Comparison of ENCODE assay signal across 8 cellular contexts in the genomic region with DNA sequence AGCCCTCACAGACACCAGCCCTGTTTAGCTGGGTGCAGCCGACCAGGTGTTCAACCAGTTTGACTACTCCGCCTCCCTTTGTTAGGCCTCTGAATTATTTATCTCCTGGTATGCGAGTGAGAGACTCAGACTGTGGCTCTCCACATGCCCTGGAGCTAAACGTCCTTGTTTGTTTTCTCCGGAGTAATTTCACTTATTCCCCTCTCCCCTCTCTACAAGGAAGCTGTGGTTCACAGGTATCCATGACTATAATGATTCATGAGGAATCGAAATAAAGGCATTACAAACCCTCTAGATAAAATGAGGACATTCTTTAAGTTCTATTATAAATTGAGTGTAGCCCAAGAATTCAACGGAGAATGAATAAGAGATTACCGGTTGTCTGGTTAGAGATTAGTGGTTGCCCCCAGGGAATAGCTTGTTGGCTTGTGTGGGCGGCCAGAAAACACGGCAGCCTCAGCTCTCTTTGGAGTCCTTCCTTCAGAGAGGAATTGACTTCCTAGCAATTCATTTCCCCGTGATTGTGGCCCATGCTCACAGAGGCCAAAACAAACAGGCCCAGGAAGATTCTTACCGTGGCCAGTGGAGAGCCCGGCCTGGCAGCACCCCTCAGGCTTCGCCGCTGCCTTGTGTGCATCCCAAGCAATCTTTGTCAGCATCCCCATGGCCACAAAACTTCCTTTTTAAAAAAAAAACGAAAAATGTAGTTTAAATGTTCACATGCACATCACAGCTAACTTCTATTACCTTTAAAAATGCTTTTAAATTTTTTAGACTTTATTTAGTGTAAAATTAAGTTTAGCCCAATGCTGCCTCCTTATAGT.
A peak's percentile ranks its signal among the peaks of the same experiment; 100 is the strongest.
DNase-seq lines count a peak whose midpoint lies in the region; ATAC-seq and TF ChIP-seq lines count a peak whose summit lies in the region.
"Had no signal": no experiment of that assay in that cellular context is flagged by ENCODE, and none has a peak within 500 bp of the region (broad histone marks: within the 10 kb centered on the region; RNA-seq: fewer than 3 reads in every experiment).

No MANE protein-coding gene starts in this region.

- POLR2A ChIA-PET in naive thymus-derived CD4-positive, alpha-beta T cell (lab: Charles Lee), result no interaction called here

- no peak for TF ChIP-seq POLR2A in suprapubic skin (IDR thresholded peaks at IDR 0.05)

- H3K9me3 ChIP-seq in suprapubic skin, result no peaks in the 10 kb centered on the region
- H3K9me3 ChIP-seq in naive thymus-derived CD4-positive, alpha-beta T cell (ENCODE audit: control insufficient read depth in 2 of 3, low read length in 3 of 3), result no peaks in the 10 kb centered on the region

- H3K27ac ChIP-seq in suprapubic skin, result peak overlapping the region; percentile 89
- no peak overlapping the region for H3K27ac ChIP-seq in naive thymus-derived CD4-positive, alpha-beta T cell (ENCODE audit: low read depth, low read length)

- H3K4me3 Mint-ChIP-seq in naive thymus-derived CD4-positive, alpha-beta T cell, result no peak overlapping the region
- no peak overlapping the region for H3K4me3 Mint-ChIP-seq in activated naive CD4-positive, alpha-beta T cell treated with anti-CD3 and anti-CD28 coated beads for 36 hours
- H3K4me3 Mint-ChIP-seq: activated B cell treated with CpG ODN at 0.5 μM for 24 hours had no signal

- intact Hi-C loops in naive thymus-derived CD4-positive, alpha-beta T cell (cut with micrococcal nuclease), result no loop called here
- intact Hi-C loops in activated naive CD4-positive, alpha-beta T cell treated with anti-CD3 and anti-CD28 coated beads for 36 hours (cut with micrococcal nuclease), result no loop called here

- H3K27me3 Mint-ChIP-seq in naive thymus-derived CD4-positive, alpha-beta T cell, result peaks cover 0 to 6% (median 0%) of the 10 kb centered on the region in 5 donors
- H3K27me3 Mint-ChIP-seq in activated naive CD4-positive, alpha-beta T cell treated with anti-CD3 and anti-CD28 coated beads for 36 hours (ENCODE audit: low read depth), result no peaks in the 10 kb centered on the region
- H3K27me3 Mint-ChIP-seq: activated B cell treated with CpG ODN at 0.5 μM for 24 hours had no signal

- ATAC-seq in naive thymus-derived CD4-positive, alpha-beta T cell, result no peak
- no peak for ATAC-seq in GM21390 (IDR thresholded peaks at IDR 0.05; ENCODE audit: unreplicated experiment)

- H3K36me3 ChIP-seq in suprapubic skin, result no peaks in the 10 kb centered on the region
- no peaks in the 10 kb centered on the region for H3K36me3 ChIP-seq in naive thymus-derived CD4-positive, alpha-beta T cell (ENCODE audit: control insufficient read depth in 2 of 3, insufficient read depth in 3 of 3, low read length in 3 of 3)

- no peak for TF ChIP-seq CTCF in suprapubic skin (IDR thresholded peaks at IDR 0.05)

- in situ Hi-C loops in SK-MEL-5 (cut with HindIII; ENCODE audit: low pct_unique_long_range_greater_than_20kb, low sequenced_read_pairs), result no loop called here

- no peaks in the 10 kb centered on the region for H3K36me3 Mint-ChIP-seq in naive thymus-derived CD4-positive, alpha-beta T cell
- no peaks in the 10 kb centered on the region for H3K36me3 Mint-ChIP-seq in activated naive CD4-positive, alpha-beta T cell treated with anti-CD3 and anti-CD28 coated beads for 36 hours (ENCODE audit: low read depth)

- peak overlapping the region; percentile 12 for H3K4me3 ChIP-seq in suprapubic skin
- H3K4me3 ChIP-seq in naive thymus-derived CD4-positive, alpha-beta T cell (ENCODE audit: low read length), result no peak overlapping the region

- H3K4me1 Mint-ChIP-seq in naive thymus-derived CD4-positive, alpha-beta T cell, result peaks cover 0 to 7% (median 6%) of the 10 kb centered on the region in 7 donors
- H3K4me1 Mint-ChIP-seq in activated naive CD4-positive, alpha-beta T cell treated with anti-CD3 and anti-CD28 coated beads for 36 hours (ENCODE audit: low read depth), result no peaks in the 10 kb centered on the region

- TF ChIP-seq EP300 in suprapubic skin (IDR thresholded peaks at IDR 0.05), result no peak

- no peaks in the 10 kb centered on the region for H3K9me3 Mint-ChIP-seq in naive thymus-derived CD4-positive, alpha-beta T cell
- H3K9me3 Mint-ChIP-seq in activated naive CD4-positive, alpha-beta T cell treated with anti-CD3 and anti-CD28 coated beads for 36 hours, result no peaks in the 10 kb centered on the region
- H3K9me3 Mint-ChIP-seq: activated B cell treated with CpG ODN at 0.5 μM for 24 hours had no signal

- DNase-seq in HT-29 (ENCODE audit: low spot score) (peak; percentile 93), SK-MEL-5 (ENCODE audit: low read depth, low spot score) (peak; percentile 85), iPS DF 4.7 (ENCODE audit: extremely low read depth, low spot score) (peak; percentile 68), suprapubic skin (ENCODE audit: low spot score in 2 of 2) (no peak)
- no peak for DNase-seq in naive thymus-derived CD4-positive, alpha-beta T cell
- no peak for DNase-seq in activated naive CD4-positive, alpha-beta T cell treated with anti-CD3 and anti-CD28 coated beads for 36 hours
- DNase-seq: activated B cell treated with CpG ODN at 0.5 μM for 24 hours had no signal

- H3K27ac Mint-ChIP-seq in naive thymus-derived CD4-positive, alpha-beta T cell, result no peak overlapping the region
- no peak overlapping the region for H3K27ac Mint-ChIP-seq in activated naive CD4-positive, alpha-beta T cell treated with anti-CD3 and anti-CD28 coated beads for 36 hours
- H3K27ac Mint-ChIP-seq: activated B cell treated with CpG ODN at 0.5 μM for 24 hours had no signal

- H3K27me3 ChIP-seq in suprapubic skin, result no peaks in the 10 kb centered on the region
- no peaks in the 10 kb centered on the region for H3K27me3 ChIP-seq in naive thymus-derived CD4-positive, alpha-beta T cell (ENCODE audit: control insufficient read depth in 2 of 2, insufficient read depth in 2 of 2, low read length in 2 of 2)

- 31% methylated on average over 16 of the region's 16 CpGs for WGBS in suprapubic skin

- H3K4me1 ChIP-seq in suprapubic skin, result peaks cover 28% of the 10 kb centered on the region
- H3K4me1 ChIP-seq in naive thymus-derived CD4-positive, alpha-beta T cell (ENCODE audit: control insufficient read depth in 2 of 2, insufficient read depth in 2 of 2, low read length in 2 of 2), result no peaks in the 10 kb centered on the region

- CTCF ChIA-PET in naive thymus-derived CD4-positive, alpha-beta T cell (lab: Charles Lee), result no interaction called here
- CTCF ChIA-PET in activated naive CD4-positive, alpha-beta T cell treated with anti-CD3 and anti-CD28 coated beads for 36 hours (lab: Charles Lee), result no interaction called here

Comparison
In these comparisons a context has a peak if more than half of its experiments do, and no peak if none do; other contexts are left out.
1. DNase-seq: peak in HT-29 (single experiment), SK-MEL-5 (single experiment) and iPS DF 4.7 (single experiment); none in suprapubic skin (0 of 2), naive thymus-derived CD4-positive, alpha-beta T cell (0 of 9) and activated naive CD4-positive, alpha-beta T cell treated with anti-CD3 and anti-CD28 coated beads for 36 hours (single experiment).